23 cellular contexts compared by ENCODE assay signal in genomic region chr19:50569023-50569697, GRCh38. TPM values are rescaled to one million over a fixed set of nuclear protein-coding genes. Genes with fewer than 3 reads are reported as not detected.
"Had no signal": no experiment of that assay in that cellular context is flagged by ENCODE, and none has a peak within 500 bp of the region (broad histone marks: within the 10 kb centered on the region; RNA-seq: fewer than 3 reads in every experiment).

No MANE protein-coding gene starts in this region.

- ATAC-seq: foreskin keratinocyte, left lung, right cardiac atrium had no signal

- H3K9me3 Mint-ChIP-seq: activated naive CD8-positive, alpha-beta T cell treated with anti-CD3 and anti-CD28 coated beads for 36 hours; stimulated activated naive CD8-positive, alpha-beta T cell treated with anti-CD3 and anti-CD28 coated beads, Interleukin-15, Interleukin-2, amounts not matched to agents 100 ng/mL and 50 ng/mL, for 24 hours; T-helper 1 cell treated with Interleukin-12 subunit alpha and Interleukin-12 subunit beta and Interleukin-4 antibody, amounts not matched to agents 30 μg/mL and 1 μg/mL, for 36 hours had no signal

- H3K27ac Mint-ChIP-seq: activated naive CD8-positive, alpha-beta T cell treated with anti-CD3 and anti-CD28 coated beads for 36 hours; stimulated activated naive CD8-positive, alpha-beta T cell treated with anti-CD3 and anti-CD28 coated beads, Interleukin-15, Interleukin-2, amounts not matched to agents 100 ng/mL and 50 ng/mL, for 24 hours; T-helper 1 cell treated with Interleukin-12 subunit alpha and Interleukin-12 subunit beta and Interleukin-4 antibody, amounts not matched to agents 30 μg/mL and 1 μg/mL, for 36 hours had no signal

- H3K27ac ChIP-seq: cardiac muscle cell, foreskin keratinocyte, left lung, prostate gland, suprapubic skin, transverse colon, WERI-Rb-1 had no signal

- H3K4me1 ChIP-seq: foreskin keratinocyte, left lung, prostate gland had no signal

- H3K36me3 Mint-ChIP-seq: activated naive CD8-positive, alpha-beta T cell treated with anti-CD3 and anti-CD28 coated beads for 36 hours had no signal

- H3K9me3 ChIP-seq: left lung, prostate gland, suprapubic skin, transverse colon had no signal

- H3K36me3 ChIP-seq: cardiac muscle cell, left lung, prostate gland, suprapubic skin, transverse colon had no signal

- H3K4me3 ChIP-seq: left lung, transverse colon had no signal

- DNase-seq: activated CD4-positive, alpha-beta T cell treated with anti-CD3 and anti-CD28 coated beads, Interleukin-2, amount 50 U/mL, for 4 hours; activated gamma-delta T cell; activated naive CD8-positive, alpha-beta T cell treated with anti-CD3 and anti-CD28 coated beads for 36 hours; amniotic stem cell; foreskin keratinocyte; mammary epithelial cell; occipital lobe; right cardiac atrium; stimulated activated CD4-positive, alpha-beta T cell treated with anti-CD3 and anti-CD28 coated beads, Interleukin-2, amount 100 ng/mL, for 48 hours; transverse colon had no signal

- H3K4me3 Mint-ChIP-seq: activated naive CD8-positive, alpha-beta T cell treated with anti-CD3 and anti-CD28 coated beads for 36 hours; stimulated activated naive CD8-positive, alpha-beta T cell treated with anti-CD3 and anti-CD28 coated beads, Interleukin-15, Interleukin-2, amounts not matched to agents 100 ng/mL and 50 ng/mL, for 24 hours; T-helper 1 cell treated with Interleukin-12 subunit alpha and Interleukin-12 subunit beta and Interleukin-4 antibody, amounts not matched to agents 30 μg/mL and 1 μg/mL, for 36 hours had no signal

RNA-seq across cellular contexts. Expression of gene LRRC4B, which starts 0.9 kb away (rescaled TPM):
- total RNA-seq: activated naive CD8-positive, alpha-beta T cell treated with anti-CD3 and anti-CD28 coated beads for 36 hours; dermis microvascular lymphatic vessel endothelial cell; foreskin keratinocyte; mammary epithelial cell; mononuclear cell had no signal
- polyA plus RNA-seq: foreskin keratinocyte, mammary epithelial cell had no signal

RNA-seq across cellular contexts. Expression of gene ASPDH, which starts 55.4 kb away (rescaled TPM):
- total RNA-seq: activated naive CD8-positive, alpha-beta T cell treated with anti-CD3 and anti-CD28 coated beads for 36 hours; cardiac muscle cell; dermis microvascular lymphatic vessel endothelial cell; epithelial cell of proximal tubule; fibroblast of lung; foreskin keratinocyte; kidney epithelial cell; left lung; mammary epithelial cell; mononuclear cell; prostate gland; right cardiac atrium; skeletal muscle tissue; suprapubic skin; transverse colon had no signal
- polyA plus RNA-seq: cardiac muscle cell, fibroblast of lung, foreskin keratinocyte, mammary epithelial cell, right cardiac atrium had no signal
